In genomic region chr3:21573291-21573690, GRCh38 we compare ENCODE assay signal across 1 cellular context.
TF ChIP-seq lines count a peak whose summit lies in the region.

No MANE protein-coding gene starts in this region.

TF ChIP-seq in SK-N-SH, 30 proteins besides CTCF, POLR2A, EP300 and RAD21:
- TF ChIP-seq SMC3 (IDR thresholded peaks at IDR 0.05; ENCODE audit: low read depth, low read length) (no peak), RXRA (IDR thresholded peaks at IDR 0.05; ENCODE audit: borderline replicate concordance, low read depth) (no peak), FOSL2 (IDR thresholded peaks at IDR 0.05; ENCODE audit: borderline replicate concordance, low read depth) (no peak), TEAD4 (IDR thresholded peaks at IDR 0.05; ENCODE audit: borderline replicate concordance, insufficient read depth) (no peak), RFX5 (IDR thresholded peaks at IDR 0.05; ENCODE audit: low read length) (no peak), TCF12 (IDR thresholded peaks at IDR 0.05) (no peak), YY1 (IDR thresholded peaks at IDR 0.05; ENCODE audit: low read depth) (no peak), PBX3 (IDR thresholded peaks at IDR 0.05) (no peak), MEF2A (IDR thresholded peaks at IDR 0.05; ENCODE audit: borderline replicate concordance, low read depth) (no peak), JUND (IDR thresholded peaks at IDR 0.05) (no peak), POLR2AphosphoS5 (IDR thresholded peaks at IDR 0.05; ENCODE audit: low read depth, low read length) (no peak), REST (IDR thresholded peaks at IDR 0.05; ENCODE audit: low read depth, low read length) (no peak), FOXJ3 (CRISPR knock-in tag; IDR thresholded peaks at IDR 0.05) (no peak)
- TF ChIP-seq, protein P1, sequence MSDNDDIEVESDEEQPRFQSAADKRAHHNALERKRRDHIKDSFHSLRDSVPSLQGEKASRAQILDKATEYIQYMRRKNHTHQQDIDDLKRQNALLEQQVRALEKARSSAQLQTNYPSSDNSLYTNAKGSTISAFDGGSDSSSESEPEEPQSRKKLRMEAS (IDR thresholded peaks at IDR 0.05; ENCODE audit: low read depth), result no peak
